21 cellular contexts compared by ENCODE assay signal in genomic region chr12:50676761-50677160, GRCh38.
"Had no signal": no experiment of that assay in that cellular context is flagged by ENCODE, and none has a peak within 500 bp of the region (broad histone marks: within the 10 kb centered on the region; RNA-seq: fewer than 3 reads in every experiment).

No MANE protein-coding gene starts in this region.

- H3K27ac ChIP-seq: brain microvascular endothelial cell, heart right ventricle, parathyroid adenoma, sigmoid colon, tibial artery had no signal

- DNase-seq: activated B cell treated with CpG ODN at 0.5 μM for 24 hours; activated CD4-positive, alpha-beta memory T cell treated with anti-CD3 and anti-CD28 coated beads for 36 hours; activated CD4-positive, alpha-beta T cell treated with anti-CD3 and anti-CD28 coated beads for 4 hours; activated gamma-delta T cell treated with Interleukin-2 at 50 U/mL for 16 hours; activated T-cell treated with anti-CD3 and anti-CD28 coated beads for 4 hours; amniotic stem cell; brain microvascular endothelial cell; central memory CD4-positive, alpha-beta T cell; heart right ventricle; immature natural killer cell; mesendoderm; naive thymus-derived CD8-positive, alpha-beta T cell; sigmoid colon; stimulated activated CD4-positive, alpha-beta T cell treated with anti-CD3 and anti-CD28 coated beads, Interleukin-4, amount 100 ng/mL, for 4 hours; stimulated activated naive CD4-positive, alpha-beta T cell; T-cell; tibial artery had no signal

- H3K4me3 Mint-ChIP-seq: activated B cell treated with CpG ODN at 0.5 μM for 24 hours; activated CD4-positive, alpha-beta memory T cell treated with anti-CD3 and anti-CD28 coated beads for 36 hours; activated naive CD8-positive, alpha-beta T cell; activated T-helper 1 cell treated with anti-CD3 and anti-CD28 coated beads, Interleukin-12 subunit alpha, Interleukin-12 subunit beta, Interleukin-2, Interleukin-4 antibody, amounts not matched to agents 30 ng/mL and 10 ng/mL and 1 ng/mL, durations not matched to agents 14 hours and 24 hours and 36 hours; immature natural killer cell; naive thymus-derived CD8-positive, alpha-beta T cell; T-cell had no signal

- H3K4me3 ChIP-seq: heart right ventricle, sigmoid colon, tibial artery had no signal

- H3K4me1 ChIP-seq: parathyroid adenoma, sigmoid colon had no signal

- H3K4me1 Mint-ChIP-seq: activated B cell treated with CpG ODN at 0.5 μM for 24 hours, immature natural killer cell, T-cell had no signal

- H3K9me3 ChIP-seq: heart right ventricle, sigmoid colon, tibial artery had no signal

- H3K9ac ChIP-seq: parathyroid adenoma had no signal

- H2AFZ ChIP-seq: parathyroid adenoma had no signal

- H3K27me3 Mint-ChIP-seq: activated B cell treated with CpG ODN at 0.5 μM for 24 hours; activated CD4-positive, alpha-beta memory T cell treated with anti-CD3 and anti-CD28 coated beads for 36 hours; activated naive CD8-positive, alpha-beta T cell; naive thymus-derived CD8-positive, alpha-beta T cell; T-cell had no signal

- H3K27me3 ChIP-seq: brain microvascular endothelial cell, heart right ventricle, sigmoid colon, tibial artery had no signal

- H3K27ac Mint-ChIP-seq: activated B cell treated with CpG ODN at 0.5 μM for 24 hours; activated naive CD8-positive, alpha-beta T cell; activated T-helper 1 cell treated with anti-CD3 and anti-CD28 coated beads, Interleukin-12 subunit alpha, Interleukin-12 subunit beta, Interleukin-2, Interleukin-4 antibody, amounts not matched to agents 30 ng/mL and 10 ng/mL and 1 ng/mL, durations not matched to agents 14 hours and 24 hours and 36 hours; immature natural killer cell; T-cell had no signal

- H3K79me2 ChIP-seq: parathyroid adenoma had no signal

- FAIRE-seq: colon had no signal

- H3K9me3 Mint-ChIP-seq: activated B cell treated with CpG ODN at 0.5 μM for 24 hours; activated CD4-positive, alpha-beta memory T cell treated with anti-CD3 and anti-CD28 coated beads for 36 hours; activated T-helper 1 cell treated with anti-CD3 and anti-CD28 coated beads, Interleukin-12 subunit alpha, Interleukin-12 subunit beta, Interleukin-2, Interleukin-4 antibody, amounts not matched to agents 30 ng/mL and 10 ng/mL and 1 ng/mL, durations not matched to agents 14 hours and 24 hours and 36 hours; immature natural killer cell; naive thymus-derived CD8-positive, alpha-beta T cell; T-cell had no signal

- ATAC-seq: heart right ventricle; naive thymus-derived CD8-positive, alpha-beta T cell; T-cell had no signal
